In the genomic region with DNA sequence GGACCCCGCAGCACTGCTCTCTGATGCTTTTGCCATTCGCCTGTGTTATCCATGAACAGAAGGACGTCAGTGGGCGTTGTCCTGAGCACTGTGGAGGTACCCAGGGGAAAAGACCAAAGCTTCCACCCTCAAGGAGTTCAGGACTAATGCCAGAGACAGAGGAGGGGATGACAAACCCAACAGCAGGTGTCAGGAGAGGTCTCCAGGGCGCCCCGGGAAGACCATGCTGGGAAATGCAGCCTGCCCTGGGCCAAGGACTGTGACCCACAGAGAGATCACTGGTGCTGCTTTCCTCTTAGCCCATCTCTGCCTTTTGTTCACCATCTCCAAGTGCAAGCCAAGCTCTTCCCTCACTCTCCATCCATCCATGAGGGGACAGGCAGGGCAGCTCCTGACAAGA, we compare ENCODE assay signal across 1 cellular context.
TF ChIP-seq lines count a peak whose summit lies in the region.

No MANE protein-coding gene starts in this region.

TF ChIP-seq in WTC11, 78 proteins besides CTCF, POLR2A, EP300 and RAD21 (continued from another document):
- TF ChIP-seq, protein P1, sequence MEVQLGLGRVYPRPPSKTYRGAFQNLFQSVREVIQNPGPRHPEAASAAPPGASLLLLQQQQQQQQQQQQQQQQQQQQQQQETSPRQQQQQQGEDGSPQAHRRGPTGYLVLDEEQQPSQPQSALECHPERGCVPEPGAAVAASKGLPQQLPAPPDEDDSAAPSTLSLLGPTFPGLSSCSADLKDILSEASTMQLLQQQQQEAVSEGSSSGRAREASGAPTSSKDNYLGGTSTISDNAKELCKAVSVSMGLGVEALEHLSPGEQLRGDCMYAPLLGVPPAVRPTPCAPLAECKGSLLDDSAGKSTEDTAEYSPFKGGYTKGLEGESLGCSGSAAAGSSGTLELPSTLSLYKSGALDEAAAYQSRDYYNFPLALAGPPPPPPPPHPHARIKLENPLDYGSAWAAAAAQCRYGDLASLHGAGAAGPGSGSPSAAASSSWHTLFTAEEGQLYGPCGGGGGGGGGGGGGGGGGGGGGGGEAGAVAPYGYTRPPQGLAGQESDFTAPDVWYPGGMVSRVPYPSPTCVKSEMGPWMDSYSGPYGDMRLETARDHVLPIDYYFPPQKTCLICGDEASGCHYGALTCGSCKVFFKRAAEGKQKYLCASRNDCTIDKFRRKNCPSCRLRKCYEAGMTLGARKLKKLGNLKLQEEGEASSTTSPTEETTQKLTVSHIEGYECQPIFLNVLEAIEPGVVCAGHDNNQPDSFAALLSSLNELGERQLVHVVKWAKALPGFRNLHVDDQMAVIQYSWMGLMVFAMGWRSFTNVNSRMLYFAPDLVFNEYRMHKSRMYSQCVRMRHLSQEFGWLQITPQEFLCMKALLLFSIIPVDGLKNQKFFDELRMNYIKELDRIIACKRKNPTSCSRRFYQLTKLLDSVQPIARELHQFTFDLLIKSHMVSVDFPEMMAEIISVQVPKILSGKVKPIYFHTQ (CRISPR knock-in tag; IDR thresholded peaks at IDR 0.05): no peak
- TF ChIP-seq, protein P2, sequence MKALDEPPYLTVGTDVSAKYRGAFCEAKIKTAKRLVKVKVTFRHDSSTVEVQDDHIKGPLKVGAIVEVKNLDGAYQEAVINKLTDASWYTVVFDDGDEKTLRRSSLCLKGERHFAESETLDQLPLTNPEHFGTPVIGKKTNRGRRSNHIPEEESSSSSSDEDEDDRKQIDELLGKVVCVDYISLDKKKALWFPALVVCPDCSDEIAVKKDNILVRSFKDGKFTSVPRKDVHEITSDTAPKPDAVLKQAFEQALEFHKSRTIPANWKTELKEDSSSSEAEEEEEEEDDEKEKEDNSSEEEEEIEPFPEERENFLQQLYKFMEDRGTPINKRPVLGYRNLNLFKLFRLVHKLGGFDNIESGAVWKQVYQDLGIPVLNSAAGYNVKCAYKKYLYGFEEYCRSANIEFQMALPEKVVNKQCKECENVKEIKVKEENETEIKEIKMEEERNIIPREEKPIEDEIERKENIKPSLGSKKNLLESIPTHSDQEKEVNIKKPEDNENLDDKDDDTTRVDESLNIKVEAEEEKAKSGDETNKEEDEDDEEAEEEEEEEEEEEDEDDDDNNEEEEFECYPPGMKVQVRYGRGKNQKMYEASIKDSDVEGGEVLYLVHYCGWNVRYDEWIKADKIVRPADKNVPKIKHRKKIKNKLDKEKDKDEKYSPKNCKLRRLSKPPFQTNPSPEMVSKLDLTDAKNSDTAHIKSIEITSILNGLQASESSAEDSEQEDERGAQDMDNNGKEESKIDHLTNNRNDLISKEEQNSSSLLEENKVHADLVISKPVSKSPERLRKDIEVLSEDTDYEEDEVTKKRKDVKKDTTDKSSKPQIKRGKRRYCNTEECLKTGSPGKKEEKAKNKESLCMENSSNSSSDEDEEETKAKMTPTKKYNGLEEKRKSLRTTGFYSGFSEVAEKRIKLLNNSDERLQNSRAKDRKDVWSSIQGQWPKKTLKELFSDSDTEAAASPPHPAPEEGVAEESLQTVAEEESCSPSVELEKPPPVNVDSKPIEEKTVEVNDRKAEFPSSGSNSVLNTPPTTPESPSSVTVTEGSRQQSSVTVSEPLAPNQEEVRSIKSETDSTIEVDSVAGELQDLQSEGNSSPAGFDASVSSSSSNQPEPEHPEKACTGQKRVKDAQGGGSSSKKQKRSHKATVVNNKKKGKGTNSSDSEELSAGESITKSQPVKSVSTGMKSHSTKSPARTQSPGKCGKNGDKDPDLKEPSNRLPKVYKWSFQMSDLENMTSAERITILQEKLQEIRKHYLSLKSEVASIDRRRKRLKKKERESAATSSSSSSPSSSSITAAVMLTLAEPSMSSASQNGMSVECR (CRISPR knock-in tag; IDR thresholded peaks at IDR 0.05; ENCODE audit: borderline replicate concordance): no peak
- TF ChIP-seq EMX1 (CRISPR knock-in tag; IDR thresholded peaks at IDR 0.05) (no peak), NFATC4 (CRISPR knock-in tag; IDR thresholded peaks at IDR 0.05) (no peak), ZNF138 (CRISPR knock-in tag; conservative IDR thresholded peaks at IDR 0.05) (no peak), TP53 (CRISPR knock-in tag; IDR thresholded peaks at IDR 0.05) (no peak), GTF2I (CRISPR knock-in tag; conservative IDR thresholded peaks at IDR 0.05) (no peak), GABPB1 (CRISPR knock-in tag; IDR thresholded peaks at IDR 0.05) (no peak), OVOL2 (CRISPR knock-in tag; IDR thresholded peaks at IDR 0.05; ENCODE audit: borderline replicate concordance) (no peak), ZNF219 (CRISPR knock-in tag; IDR thresholded peaks at IDR 0.05; ENCODE audit: borderline replicate concordance) (no peak), SMAD4 (CRISPR knock-in tag; IDR thresholded peaks at IDR 0.05) (no peak), FOXJ3 (CRISPR knock-in tag; IDR thresholded peaks at IDR 0.05; ENCODE audit: borderline replicate concordance) (no peak)
- TF ChIP-seq, protein P3, sequence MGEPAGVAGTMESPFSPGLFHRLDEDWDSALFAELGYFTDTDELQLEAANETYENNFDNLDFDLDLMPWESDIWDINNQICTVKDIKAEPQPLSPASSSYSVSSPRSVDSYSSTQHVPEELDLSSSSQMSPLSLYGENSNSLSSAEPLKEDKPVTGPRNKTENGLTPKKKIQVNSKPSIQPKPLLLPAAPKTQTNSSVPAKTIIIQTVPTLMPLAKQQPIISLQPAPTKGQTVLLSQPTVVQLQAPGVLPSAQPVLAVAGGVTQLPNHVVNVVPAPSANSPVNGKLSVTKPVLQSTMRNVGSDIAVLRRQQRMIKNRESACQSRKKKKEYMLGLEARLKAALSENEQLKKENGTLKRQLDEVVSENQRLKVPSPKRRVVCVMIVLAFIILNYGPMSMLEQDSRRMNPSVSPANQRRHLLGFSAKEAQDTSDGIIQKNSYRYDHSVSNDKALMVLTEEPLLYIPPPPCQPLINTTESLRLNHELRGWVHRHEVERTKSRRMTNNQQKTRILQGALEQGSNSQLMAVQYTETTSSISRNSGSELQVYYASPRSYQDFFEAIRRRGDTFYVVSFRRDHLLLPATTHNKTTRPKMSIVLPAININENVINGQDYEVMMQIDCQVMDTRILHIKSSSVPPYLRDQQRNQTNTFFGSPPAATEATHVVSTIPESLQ (CRISPR knock-in tag; IDR thresholded peaks at IDR 0.05): no peak
- TF ChIP-seq, protein P4, sequence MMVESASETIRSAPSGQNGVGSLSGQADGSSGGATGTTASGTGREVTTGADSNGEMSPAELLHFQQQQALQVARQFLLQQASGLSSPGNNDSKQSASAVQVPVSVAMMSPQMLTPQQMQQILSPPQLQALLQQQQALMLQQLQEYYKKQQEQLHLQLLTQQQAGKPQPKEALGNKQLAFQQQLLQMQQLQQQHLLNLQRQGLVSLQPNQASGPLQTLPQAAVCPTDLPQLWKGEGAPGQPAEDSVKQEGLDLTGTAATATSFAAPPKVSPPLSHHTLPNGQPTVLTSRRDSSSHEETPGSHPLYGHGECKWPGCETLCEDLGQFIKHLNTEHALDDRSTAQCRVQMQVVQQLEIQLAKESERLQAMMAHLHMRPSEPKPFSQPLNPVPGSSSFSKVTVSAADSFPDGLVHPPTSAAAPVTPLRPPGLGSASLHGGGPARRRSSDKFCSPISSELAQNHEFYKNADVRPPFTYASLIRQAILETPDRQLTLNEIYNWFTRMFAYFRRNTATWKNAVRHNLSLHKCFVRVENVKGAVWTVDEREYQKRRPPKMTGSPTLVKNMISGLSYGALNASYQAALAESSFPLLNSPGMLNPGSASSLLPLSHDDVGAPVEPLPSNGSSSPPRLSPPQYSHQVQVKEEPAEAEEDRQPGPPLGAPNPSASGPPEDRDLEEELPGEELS (CRISPR knock-in tag; IDR thresholded peaks at IDR 0.05): no peak
- TF ChIP-seq, protein P5, sequence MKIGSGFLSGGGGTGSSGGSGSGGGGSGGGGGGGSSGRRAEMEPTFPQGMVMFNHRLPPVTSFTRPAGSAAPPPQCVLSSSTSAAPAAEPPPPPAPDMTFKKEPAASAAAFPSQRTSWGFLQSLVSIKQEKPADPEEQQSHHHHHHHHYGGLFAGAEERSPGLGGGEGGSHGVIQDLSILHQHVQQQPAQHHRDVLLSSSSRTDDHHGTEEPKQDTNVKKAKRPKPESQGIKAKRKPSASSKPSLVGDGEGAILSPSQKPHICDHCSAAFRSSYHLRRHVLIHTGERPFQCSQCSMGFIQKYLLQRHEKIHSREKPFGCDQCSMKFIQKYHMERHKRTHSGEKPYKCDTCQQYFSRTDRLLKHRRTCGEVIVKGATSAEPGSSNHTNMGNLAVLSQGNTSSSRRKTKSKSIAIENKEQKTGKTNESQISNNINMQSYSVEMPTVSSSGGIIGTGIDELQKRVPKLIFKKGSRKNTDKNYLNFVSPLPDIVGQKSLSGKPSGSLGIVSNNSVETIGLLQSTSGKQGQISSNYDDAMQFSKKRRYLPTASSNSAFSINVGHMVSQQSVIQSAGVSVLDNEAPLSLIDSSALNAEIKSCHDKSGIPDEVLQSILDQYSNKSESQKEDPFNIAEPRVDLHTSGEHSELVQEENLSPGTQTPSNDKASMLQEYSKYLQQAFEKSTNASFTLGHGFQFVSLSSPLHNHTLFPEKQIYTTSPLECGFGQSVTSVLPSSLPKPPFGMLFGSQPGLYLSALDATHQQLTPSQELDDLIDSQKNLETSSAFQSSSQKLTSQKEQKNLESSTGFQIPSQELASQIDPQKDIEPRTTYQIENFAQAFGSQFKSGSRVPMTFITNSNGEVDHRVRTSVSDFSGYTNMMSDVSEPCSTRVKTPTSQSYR (CRISPR knock-in tag; IDR thresholded peaks at IDR 0.05): no peak
- TF ChIP-seq, protein P6, sequence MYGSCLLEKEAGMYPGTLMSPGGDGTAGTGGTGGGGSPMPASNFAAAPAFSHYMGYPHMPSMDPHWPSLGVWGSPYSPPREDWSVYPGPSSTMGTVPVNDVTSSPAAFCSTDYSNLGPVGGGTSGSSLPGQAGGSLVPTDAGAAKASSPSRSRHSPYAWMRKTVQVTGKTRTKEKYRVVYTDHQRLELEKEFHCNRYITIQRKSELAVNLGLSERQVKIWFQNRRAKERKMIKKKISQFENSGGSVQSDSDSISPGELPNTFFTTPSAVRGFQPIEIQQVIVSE (CRISPR knock-in tag; IDR thresholded peaks at IDR 0.05; ENCODE audit: borderline replicate concordance): no peak
